14 cellular contexts compared by ENCODE assay signal in genomic region chr4:85391568-85392410, GRCh38.
DNase-seq lines count a peak whose midpoint lies in the region; ATAC-seq and TF ChIP-seq lines count a peak whose summit lies in the region.
"Had no signal": no experiment of that assay in that cellular context is flagged by ENCODE, and none has a peak within 500 bp of the region (broad histone marks: within the 10 kb centered on the region; RNA-seq: fewer than 3 reads in every experiment).

No MANE protein-coding gene starts in this region.

- no peak overlapping the region for H2AFZ ChIP-seq in smooth muscle cell (ENCODE audit: low read depth)

- no peak for TF ChIP-seq CTCF in GM10266 (IDR thresholded peaks at IDR 0.05; ENCODE audit: control insufficient read depth, insufficient read depth, low read depth, missing control alignments)
- no peak for TF ChIP-seq CTCF in smooth muscle cell (IDR thresholded peaks at IDR 0.05; ENCODE audit: borderline replicate concordance, insufficient read depth, poor library complexity, severe bottlenecking)

- no peaks in the 10 kb centered on the region for H3K27me3 ChIP-seq in smooth muscle cell (ENCODE audit: low read depth)
- H3K27me3 ChIP-seq: cardiac muscle cell, ovary had no signal

- H3K27ac ChIP-seq in smooth muscle cell (ENCODE audit: low read depth), result no peak overlapping the region
- H3K27ac ChIP-seq: cardiac muscle cell, ovary had no signal

- no peak overlapping the region for H3K4me2 ChIP-seq in smooth muscle cell

- H4K20me1 ChIP-seq in smooth muscle cell (ENCODE audit: low read depth), result no peaks in the 10 kb centered on the region

- no peaks in the 10 kb centered on the region for H3K9me3 ChIP-seq in smooth muscle cell (replicated peaks; ENCODE audit: low read depth)
- H3K9me3 ChIP-seq: ovary had no signal

- 64% methylated on average over 4 of the region's 4 CpGs for WGBS in smooth muscle cell (ENCODE audit: low lambda C conversion rate)

- H3K9me3 Mint-ChIP-seq in stimulated activated naive CD8-positive, alpha-beta T cell treated with anti-CD3 and anti-CD28 coated beads, Interleukin-15, amount 100 ng/mL, for 72 hours, result peaks cover 0 to 4% of the 10 kb centered on the region in 2 donors
- H3K9me3 Mint-ChIP-seq: HFFc6 had no signal

- no peak overlapping the region for H3K4me3 ChIP-seq in smooth muscle cell
- H3K4me3 ChIP-seq: cardiac muscle cell, ovary had no signal

- H3K36me3 ChIP-seq in smooth muscle cell (ENCODE audit: low read depth), result no peaks in the 10 kb centered on the region
- H3K36me3 ChIP-seq: cardiac muscle cell, ovary had no signal

- H3K4me1 Mint-ChIP-seq in stimulated activated naive CD8-positive, alpha-beta T cell treated with anti-CD3 and anti-CD28 coated beads, Interleukin-15, amount 100 ng/mL, for 72 hours, result no peaks in the 10 kb centered on the region

- H3F3A ChIP-seq in smooth muscle cell (ENCODE audit: low read depth), result no peaks in the 10 kb centered on the region

- H3K4me1 ChIP-seq in smooth muscle cell (ENCODE audit: low read depth), result no peaks in the 10 kb centered on the region

- no peak overlapping the region for H3K9ac ChIP-seq in smooth muscle cell (ENCODE audit: low read depth)

- ATAC-seq in GM19324 (IDR thresholded peaks at IDR 0.05; ENCODE audit: low FRiP score, unreplicated experiment) (peak; percentile 65), HG02642 (IDR thresholded peaks at IDR 0.05; ENCODE audit: poor library complexity, unreplicated experiment) (peak; percentile 83), HG03439 (IDR thresholded peaks at IDR 0.05; ENCODE audit: unreplicated experiment) (peak; percentile 88)
- ATAC-seq in stimulated activated naive CD8-positive, alpha-beta T cell treated with anti-CD3 and anti-CD28 coated beads, Interleukin-15, amount 100 ng/mL, for 72 hours, result no peak
- ATAC-seq: activated T-cell treated with anti-CD3 and anti-CD28 coated beads, Interleukin-2, amount 50 U/mL, for 4 hours had no signal

- DNase-seq in GM10266 (ENCODE audit: extremely low spot score), result peak; percentile 20
- DNase-seq in stimulated activated naive CD8-positive, alpha-beta T cell treated with anti-CD3 and anti-CD28 coated beads, Interleukin-15, amount 100 ng/mL, for 72 hours, result no peak
- DNase-seq in Ammon's horn (ENCODE audit: low spot score), result no peak
- no peak for DNase-seq in SKM-1 treated with dmso at 0.1 percent for 144 hours (lab: John Stamatoyannopoulos, UW; ENCODE audit: unreplicated experiment)
- no peak for DNase-seq in smooth muscle cell (lab: John Stamatoyannopoulos, UW; ENCODE audit: unreplicated experiment)
- DNase-seq: activated T-cell treated with anti-CD3 and anti-CD28 coated beads, Interleukin-2, amount 50 U/mL, for 4 hours; EL; HFFc6; NCI-H1417 treated with DMSO at 0.1 percent for 48 hours; ovary had no signal

- H3K27me3 Mint-ChIP-seq in stimulated activated naive CD8-positive, alpha-beta T cell treated with anti-CD3 and anti-CD28 coated beads, Interleukin-15, amount 100 ng/mL, for 72 hours, result no peaks in the 10 kb centered on the region

- H3K4me3 Mint-ChIP-seq in stimulated activated naive CD8-positive, alpha-beta T cell treated with anti-CD3 and anti-CD28 coated beads, Interleukin-15, amount 100 ng/mL, for 72 hours, result no peak overlapping the region
- H3K4me3 Mint-ChIP-seq: activated T-cell treated with anti-CD3 and anti-CD28 coated beads, Interleukin-2, amount 50 U/mL, for 4 hours; HFFc6 had no signal

- H3K27ac Mint-ChIP-seq in stimulated activated naive CD8-positive, alpha-beta T cell treated with anti-CD3 and anti-CD28 coated beads, Interleukin-15, amount 100 ng/mL, for 72 hours, result no peak overlapping the region
- H3K27ac Mint-ChIP-seq: HFFc6 had no signal

- H3K79me2 ChIP-seq in smooth muscle cell (ENCODE audit: low read depth), result no peaks in the 10 kb centered on the region
